In the genomic region with DNA sequence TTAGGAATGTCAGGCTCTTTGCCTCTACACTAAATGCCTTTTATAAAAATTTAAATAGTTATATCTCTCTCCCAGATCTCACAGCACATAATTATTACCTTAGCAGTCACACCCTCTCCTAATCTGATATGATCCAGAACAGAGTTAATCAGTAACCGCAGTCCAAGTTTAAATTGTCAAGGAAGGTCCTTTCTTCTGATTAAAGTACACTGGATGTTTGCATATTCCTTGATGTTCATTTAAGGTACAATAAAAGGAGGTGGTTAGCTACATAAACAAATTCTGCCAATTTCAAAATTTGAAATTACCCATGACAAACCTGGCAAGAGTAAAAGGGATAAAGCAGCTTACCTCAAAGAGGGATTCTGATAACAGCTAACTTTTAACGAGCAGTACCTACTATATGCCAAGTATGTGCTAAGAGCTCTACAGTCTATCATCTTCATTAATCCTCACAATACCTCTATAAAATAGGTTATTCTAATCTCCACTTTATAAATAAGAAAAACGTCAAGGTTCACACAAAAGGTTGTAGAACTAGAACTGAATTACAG, we compare ENCODE assay signal across 1 cellular context.
TF ChIP-seq lines count a peak whose summit lies in the region.

No MANE protein-coding gene starts in this region.

TF ChIP-seq in GM23338, 12 proteins besides CTCF, POLR2A, EP300 and RAD21 (continued from another document):
- TF ChIP-seq ZNF462 (CRISPR knock-in tag; IDR thresholded peaks at IDR 0.05) = no peak
- no peak for TF ChIP-seq REST (IDR thresholded peaks at IDR 0.05; ENCODE audit: unreplicated experiment)
- TF ChIP-seq EZH2 (IDR thresholded peaks at IDR 0.05; ENCODE audit: low read depth, unreplicated experiment) = no peak
